In genomic region chr4:15004701-15005301, GRCh38 we compare ENCODE assay signal across 8 cellular contexts. TPM values are rescaled to one million over a fixed set of nuclear protein-coding genes. Genes with fewer than 3 reads are reported as not detected.
A peak's percentile ranks its signal among the peaks of the same experiment; 100 is the strongest.
DNase-seq lines count a peak whose midpoint lies in the region; ATAC-seq and TF ChIP-seq lines count a peak whose summit lies in the region.

No MANE protein-coding gene starts in this region.

- TF ChIP-seq EP300 in esophagus muscularis mucosa (IDR thresholded peaks at IDR 0.05), result no peak

- H3K36me3 ChIP-seq in esophagus muscularis mucosa (peaks cover 0 to 6% (median 0%) of the 10 kb centered on the region in 4 donors), muscle layer of colon (ENCODE audit: insufficient read depth, low read length) (peaks cover under 1% of the 10 kb centered on the region)

- DNase-seq in AG08395 (ENCODE audit: low spot score), result peak; percentile 40
- peak; percentile 45 for DNase-seq in NOMO-1 treated with DMSO at 0.1 percent for 48 hours (lab: John Stamatoyannopoulos, UW; ENCODE audit: unreplicated experiment)
- DNase-seq in activated T-cell treated with anti-CD3 and anti-CD28 coated beads, Interleukin-2, amount 50 U/mL, for 48 hours, result peak; percentile 56 to 64
- DNase-seq in esophagus muscularis mucosa (ENCODE audit: extremely low spot score), result peak; percentile 94
- peak in 4 of 6 experiments; percentile 11 to 25 (median 20) for DNase-seq in stimulated activated naive CD4-positive, alpha-beta T cell (lab: John Stamatoyannopoulos, UW)

- ATAC-seq in GM19324 (IDR thresholded peaks at IDR 0.05; ENCODE audit: low FRiP score, unreplicated experiment), result peak; percentile 10
- ATAC-seq in GM18511 (IDR thresholded peaks at IDR 0.05; ENCODE audit: unreplicated experiment), result no peak

- 0% methylated on average over 42 of the region's 46 CpGs for WGBS in esophagus muscularis mucosa

- intact Hi-C loops in esophagus muscularis mucosa (cut with DNase I), result loop anchor here (5.0 to 10.0 kb wide), 3 partner anchors 142 to 650 kb away; partner anchors contain the start of gene FBXL5

- peak; percentile 62 for TF ChIP-seq POLR2A in esophagus muscularis mucosa (IDR thresholded peaks at IDR 0.05; ENCODE audit: low read depth)

- H3K9ac ChIP-seq in muscle layer of colon (ENCODE audit: low read length), result peak overlapping the region; percentile 84

- H3K9me3 ChIP-seq in esophagus muscularis mucosa, result no peaks in the 10 kb centered on the region
- no peaks in the 10 kb centered on the region for H3K9me3 ChIP-seq in muscle layer of colon (ENCODE audit: low read length)

- no peak for TF ChIP-seq CTCF in esophagus muscularis mucosa (IDR thresholded peaks at IDR 0.05)

- H3K27ac ChIP-seq in esophagus muscularis mucosa (replicated peaks in 1 of 4), result peak overlapping the region; percentile 99 to 100 (median 100)
- H3K27ac ChIP-seq in muscle layer of colon (ENCODE audit: low read depth, low read length), result peak overlapping the region; percentile 94

- H3K4me3 ChIP-seq in esophagus muscularis mucosa (peak overlapping the region; percentile 91 to 97 (median 96)), muscle layer of colon (ENCODE audit: low read depth in 1 of 2, low read length in 2 of 2) (peak overlapping the region; percentile 73 to 88)

- H3K27me3 ChIP-seq in esophagus muscularis mucosa (no peaks in the 10 kb centered on the region), muscle layer of colon (ENCODE audit: control insufficient read depth in 1 of 2, insufficient read depth in 2 of 2, low read length in 2 of 2) (no peaks in the 10 kb centered on the region)

- peaks cover 28 to 51% (median 45%) of the 10 kb centered on the region in 4 donors for H3K4me1 ChIP-seq in esophagus muscularis mucosa
- peaks cover 16% of the 10 kb centered on the region for H3K4me1 ChIP-seq in muscle layer of colon (ENCODE audit: insufficient read depth, low read length)

RNA-seq across cellular contexts. Expression of gene CPEB2, which starts 2.5 kb away (rescaled TPM):
- total RNA-seq in esophagus muscularis mucosa, result 10 to 100 TPM; 23.7 to 35.7 (median 25.6) TPM

Comparison
In these comparisons a context has a peak if more than half of its experiments do, and no peak if none do; other contexts are left out.
1. DNase-seq: peak in every context shown above with its lines; median percentile 94 in esophagus muscularis mucosa; 60 in activated T-cell treated with anti-CD3 and anti-CD28 coated beads, Interleukin-2, amount 50 U/mL, for 48 hours; 45 in NOMO-1 treated with DMSO at 0.1 percent for 48 hours; 40 in AG08395; 20 in stimulated activated naive CD4-positive, alpha-beta T cell.